Comparison of ENCODE assay signal across 6 cellular contexts in the genomic region with DNA sequence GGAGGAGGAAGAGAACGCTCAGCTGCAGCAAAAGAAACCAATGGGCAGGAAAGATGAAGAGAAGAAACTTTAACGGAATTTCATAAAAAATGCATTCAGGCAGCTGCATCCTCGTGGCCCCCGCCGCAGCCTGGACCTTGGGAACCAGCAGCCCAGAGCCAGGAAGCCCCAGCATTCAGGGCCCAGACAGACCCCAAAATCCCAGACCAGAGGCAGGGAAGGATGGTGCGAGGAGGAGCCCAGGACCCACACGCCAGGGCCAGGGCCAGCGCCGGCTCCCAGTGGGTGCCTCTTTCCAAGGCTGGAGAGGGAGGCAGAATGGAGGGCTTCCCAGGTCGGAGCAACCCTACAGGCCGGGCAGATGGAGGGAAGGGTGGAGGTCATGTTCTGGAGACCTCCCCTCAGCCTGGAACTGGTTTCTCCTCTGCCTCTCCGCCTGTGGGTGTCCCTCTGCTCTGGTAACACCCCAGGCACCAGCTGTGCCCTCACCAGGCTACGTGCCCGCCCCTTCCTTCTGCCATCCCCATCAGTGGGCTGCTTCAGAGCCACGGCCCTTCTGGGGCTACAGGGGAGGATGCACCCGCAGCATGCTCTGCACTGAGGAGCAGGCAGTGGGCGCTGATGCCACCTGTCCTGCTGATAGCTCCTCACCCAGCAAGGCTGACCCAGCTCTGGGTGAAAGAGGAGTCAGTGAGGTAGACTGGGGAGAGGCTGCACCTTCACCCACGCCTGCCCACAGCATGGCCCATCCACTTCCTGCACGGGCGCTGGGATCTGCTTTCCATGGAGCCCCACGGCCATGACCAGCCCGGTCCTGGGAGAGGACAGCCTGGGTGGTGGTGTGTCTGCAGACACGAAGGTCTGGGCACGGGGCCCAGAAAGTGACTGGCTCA. TPM values are rescaled to one million over a fixed set of nuclear protein-coding genes. Genes with fewer than 3 reads are reported as not detected.
DNase-seq lines count a peak whose midpoint lies in the region; ATAC-seq and TF ChIP-seq lines count a peak whose summit lies in the region.

No MANE protein-coding gene starts in this region.

- no TSS peak for BruUV-seq in MCF 10A (replicated peaks; lab: Mats Ljungman, UMichigan)

- H3K36me3 Mint-ChIP-seq in MCF 10A (ENCODE audit: insufficient read depth, unreplicated experiment) = peaks cover 18% of the 10 kb centered on the region
- H3K36me3 Mint-ChIP-seq in neural progenitor cell = peaks cover 8% of the 10 kb centered on the region

- no peaks in the 10 kb centered on the region for H3K36me3 ChIP-seq in neural progenitor cell

- H3K9me3 Mint-ChIP-seq in MCF 10A (ENCODE audit: unreplicated experiment) (no peaks in the 10 kb centered on the region), neural progenitor cell (no peaks in the 10 kb centered on the region)

- CTCF ChIA-PET in MCF 10A (lab: Yijun Ruan, JAX) = interaction anchor here (0.5 to 3.0 kb wide), 13 partner anchors 9 to 664 kb away, joined by 3 to 38 read pairs (median 4); partner anchors contain the start of genes GGA3, MRPS7 and SLC25A19

- peak overlapping the region; percentile 98 for H2AFZ ChIP-seq in neural progenitor cell (replicated peaks)

- no peak overlapping the region for H3K27ac ChIP-seq in neural progenitor cell

- H3F3A ChIP-seq in neural progenitor cell (ENCODE audit: low read depth) = peaks cover 24% of the 10 kb centered on the region

- H3K27ac Mint-ChIP-seq in MCF 10A (ENCODE audit: low read depth, unreplicated experiment) = peak overlapping the region; percentile 39
- H3K27ac Mint-ChIP-seq in neural progenitor cell = no peak overlapping the region

- H3K4me3 ChIP-seq in neural progenitor cell = peak overlapping the region; percentile 98

- H3K9ac ChIP-seq in neural progenitor cell = peak overlapping the region; percentile 82

- H3K4me3 Mint-ChIP-seq in MCF 10A (ENCODE audit: unreplicated experiment) (peak overlapping the region; percentile 74), neural progenitor cell (peak overlapping the region; percentile 78)

- no peak for TF ChIP-seq CTCF in MCF 10A (IDR thresholded peaks at IDR 0.05; ENCODE audit: unreplicated experiment)
- TF ChIP-seq CTCF in neural progenitor cell (IDR thresholded peaks at IDR 0.05) = no peak

- no peaks in the 10 kb centered on the region for H3K27me3 Mint-ChIP-seq in MCF 10A (ENCODE audit: insufficient read depth, unreplicated experiment)
- H3K27me3 Mint-ChIP-seq in neural progenitor cell (ENCODE audit: insufficient read depth, low read depth) = peaks cover 8% of the 10 kb centered on the region

- H3K4me2 ChIP-seq in neural progenitor cell = peak overlapping the region; percentile 99

- H3K79me2 ChIP-seq in neural progenitor cell (ENCODE audit: low read depth) = no peaks in the 10 kb centered on the region

- no peaks in the 10 kb centered on the region for H4K20me1 ChIP-seq in neural progenitor cell (ENCODE audit: low read depth)

- intact Hi-C loops in MCF 10A (cut with micrococcal nuclease) = loop anchor here (2.0 kb wide), 1 partner anchor 141 kb away; no protein-coding TSS in a partner anchor

- H3K4me1 ChIP-seq in neural progenitor cell = peaks cover 4% of the 10 kb centered on the region

- H3K4me1 Mint-ChIP-seq in MCF 10A (ENCODE audit: insufficient read depth, unreplicated experiment) (peaks cover 23% of the 10 kb centered on the region), neural progenitor cell (peaks cover 12% of the 10 kb centered on the region)

- DNase-seq in activated T-cell treated with anti-CD3 and anti-CD28 coated beads for 24 hours (ENCODE audit: low read depth) (peak; percentile 10), activated T-cell treated with anti-CD3 and anti-CD28 coated beads for 4 hours (no peak), MCF 10A (ENCODE audit: unreplicated experiment) (no peak), neural progenitor cell (ENCODE audit: low spot score) (no peak), H4 (ENCODE audit: low spot score) (no peak)

- H3K9me3 ChIP-seq in neural progenitor cell (ENCODE audit: low read depth) = no peaks in the 10 kb centered on the region

- ATAC-seq in HG02885 (IDR thresholded peaks at IDR 0.05; ENCODE audit: poor library complexity, unreplicated experiment) = no peak

- peaks cover 8% of the 10 kb centered on the region for H3K27me3 ChIP-seq in neural progenitor cell

- POLR2A ChIA-PET in MCF 10A (lab: Yijun Ruan, JAX) = interaction anchor here (0.7 to 6.8 kb wide), 7 partner anchors 11 to 125 kb away, joined by 3 to 142 read pairs (median 20); partner anchors contain the start of genes GGA3, MRPS7, NUP85 and SLC25A19

RNA-seq across cellular contexts. Expression of gene MIF4GD, which starts 1.2 kb away (rescaled TPM):
- total RNA-seq in MCF 10A (2022) (23.3 and 29.6 TPM in 2 replicates), neural progenitor cell (ENCODE audit: low replicate concordance) (17.7 and 27.5 TPM in 2 replicates)
- 36.0 and 41.6 TPM in 2 replicates for total RNA-seq in H4 (2014; rRNA removed; shearing (Covaris generic))

RNA-seq across cellular contexts. Expression of gene MRPS7, which starts 10.5 kb away (rescaled TPM):
- total RNA-seq in MCF 10A (2022) (73.9 and 75.0 TPM in 2 replicates), neural progenitor cell (ENCODE audit: low replicate concordance) (43.3 and 48.7 TPM in 2 replicates)
- total RNA-seq in H4 (2014; rRNA removed; shearing (Covaris generic)) = 112 and 116 TPM in 2 replicates

RNA-seq across cellular contexts. Expression of gene GGA3, which starts 10.8 kb away (rescaled TPM):
- total RNA-seq in MCF 10A (2022) (32.7 and 39.5 TPM in 2 replicates), neural progenitor cell (ENCODE audit: low replicate concordance) (28.0 and 37.3 TPM in 2 replicates)
- 12.7 and 22.2 TPM in 2 replicates for total RNA-seq in H4 (2014; rRNA removed; shearing (Covaris generic))

RNA-seq across cellular contexts. Expression of gene SLC25A19, which starts 17.0 kb away (rescaled TPM):
- total RNA-seq in MCF 10A (2022) (14.8 and 22.6 TPM in 2 replicates), neural progenitor cell (ENCODE audit: low replicate concordance) (5.2 and 10.4 TPM in 2 replicates)
- total RNA-seq in H4 (2014; rRNA removed; shearing (Covaris generic)) = 6.8 and 13.1 TPM in 2 replicates
